Comparison of ENCODE assay signal across 8 cellular contexts in genomic region chr21:39445339-39446269, GRCh38. TPM values are rescaled to one million over a fixed set of nuclear protein-coding genes. Genes with fewer than 3 reads are reported as not detected.
DNase-seq lines count a peak whose midpoint lies in the region; ATAC-seq and TF ChIP-seq lines count a peak whose summit lies in the region.

Gene LCA5L (minus strand): TSS chr21:39445778. CDS start chr21:39428493, 17,285 bp downstream.

- DNase-seq in BE2C (peak; percentile 93), NCI-H460 (ENCODE audit: extremely low read depth, low read depth) (peak; percentile 82), choroid plexus epithelial cell (ENCODE audit: low read depth) (peak; percentile 89), left colon (peak; percentile 89 to 93)
- DNase-seq in activated CD4-positive, alpha-beta T cell treated with anti-CD3 and anti-CD28 coated beads for 24 hours (ENCODE audit: low read depth in 2 of 2): peak; percentile 84 to 85
- DNase-seq in stimulated activated CD4-positive, alpha-beta T cell treated with anti-CD3 and anti-CD28 coated beads, Interleukin-1b, Interleukin-23, amount 100 ng/mL, for 4 hours (ENCODE audit: low read depth in 2 of 2): peak; percentile 89

- intact Hi-C loops in left colon (cut with DNase I, micrococcal nuclease): no loop called here

- ATAC-seq in HG03378 (IDR thresholded peaks at IDR 0.05; ENCODE audit: unreplicated experiment) (peak; percentile 70), left colon (peak; percentile 93)

- H3K27me3 ChIP-seq in BE2C: peaks cover 7% of the 10 kb centered on the region; the same call in 1 of the 2 replicates

- peaks cover 6% of the 10 kb centered on the region for H3K4me1 ChIP-seq in BE2C

- H3K36me3 ChIP-seq in BE2C: no peaks in the 10 kb centered on the region

- no peaks in the 10 kb centered on the region; the same call in 1 of the 2 replicates for H3K9me3 ChIP-seq in BE2C

- H3K4me3 ChIP-seq in BE2C (ENCODE audit: low read depth, low read length): peak within 1 kb of the TSS; percentile 71
- H3K4me3 ChIP-seq in choroid plexus epithelial cell (ENCODE audit: low read depth, low read length): peak within 1 kb of the TSS; percentile 92

- TF ChIP-seq POLR2A in GM19099 (IDR thresholded peaks at IDR 0.05; ENCODE audit: extremely low read depth, insufficient read length, low read depth): peak; percentile 79

- TF ChIP-seq CTCF in BE2C (IDR thresholded peaks at IDR 0.05; ENCODE audit: low read depth, low read length) (no peak), choroid plexus epithelial cell (conservative IDR thresholded peaks at IDR 0.05; ENCODE audit: low read depth, low read length) (peak; percentile 37)

RNA-seq across cellular contexts. Expression of gene LCA5L, which starts in this region (rescaled TPM):
- polyA plus RNA-seq in BE2C (2012; ENCODE audit: insufficient read depth, insufficient read length, low read depth): not detected
- total RNA-seq in NCI-H460 (2014; rRNA removed; shearing (Covaris generic)): 2.7 and 3.0 TPM in 2 replicates
- polyA plus RNA-seq in NCI-H460 (2014; cell fraction: nucleus; rRNA removed): 1.5 and 2.5 TPM in 2 replicates
- 1 to 10 TPM in 1 of 2 donors, under 1 TPM in 1; 0.98 to 1.0 TPM for total RNA-seq in left colon

Comparison
In these comparisons a context has a peak if more than half of its experiments do, and no peak if none do; other contexts are left out.
1. Peak in every context shown above with its lines: DNase-seq, ATAC-seq and H3K4me3 ChIP-seq.